Comparison of ENCODE assay signal across 25 cellular contexts in the genomic region with DNA sequence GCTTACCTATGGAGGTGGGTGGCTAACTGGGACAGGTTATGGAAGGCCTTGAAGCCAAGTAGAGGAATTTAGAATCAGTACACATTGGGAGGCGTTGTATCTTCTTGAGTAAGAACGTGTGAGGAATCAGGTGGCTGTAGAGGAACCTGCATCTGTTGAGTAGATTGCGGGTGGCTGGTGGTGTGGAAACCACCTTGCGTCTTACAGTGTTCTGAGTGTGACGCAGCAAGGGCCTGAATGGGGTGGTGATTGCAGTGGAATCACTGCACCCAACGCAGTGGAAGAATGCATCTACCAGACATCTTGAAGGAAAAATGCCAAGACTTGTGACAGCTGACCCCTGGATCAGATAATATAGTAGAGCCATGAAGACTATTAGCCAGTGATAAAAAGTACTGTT.
DNase-seq lines count a peak whose midpoint lies in the region; ATAC-seq, FAIRE-seq and TF ChIP-seq lines count a peak whose summit lies in the region.
"Had no signal": no experiment of that assay in that cellular context is flagged by ENCODE, and none has a peak within 500 bp of the region (broad histone marks: within the 10 kb centered on the region; RNA-seq: fewer than 3 reads in every experiment).

No MANE protein-coding gene starts in this region.

- H3K27me3 Mint-ChIP-seq in CD8-positive, alpha-beta memory T cell: no peaks in the 10 kb centered on the region
- no peaks in the 10 kb centered on the region for H3K27me3 Mint-ChIP-seq in Caco-2 (ENCODE audit: insufficient read depth, unreplicated experiment)

- peak; percentile 79 for FAIRE-seq in bronchial epithelial cell (lab: Jason Lieb, UNC)
- FAIRE-seq: kidney had no signal

- peak in 3 of 5 donors; percentile 20 to 53 (median 44) for DNase-seq in CD8-positive, alpha-beta memory T cell
- DNase-seq in bronchial epithelial cell (ENCODE audit: low read depth) (no peak), prostate gland (ENCODE audit: low spot score) (no peak), Caco-2 (no peak), AG20443 (ENCODE audit: low spot score) (no peak)
- DNase-seq: activated CD4-positive, alpha-beta T cell treated with anti-CD3 and anti-CD28 coated beads for 1 hour; activated naive CD4-positive, alpha-beta T cell treated with Interleukin-2 at 50 U/mL for 16 hours; COR-L47; cortex of kidney; GM23248; hypothalamus; Karpas-422; kidney; mammary epithelial cell; NCI-H1092 treated with DMSO at 0.1 percent for 48 hours; NCI-H2081; posterior cingulate gyrus; stimulated activated CD4-positive, alpha-beta T cell treated with anti-CD3 and anti-CD28 coated beads, Interleukin-4, amount 100 ng/mL, for 1 hour; T-helper 9 cell had no signal

- peak overlapping the region in 6 of 7 donors; percentile 4 to 64 (median 44) for H3K4me3 Mint-ChIP-seq in CD8-positive, alpha-beta memory T cell
- no peak overlapping the region for H3K4me3 Mint-ChIP-seq in Caco-2 (ENCODE audit: unreplicated experiment)
- H3K4me3 Mint-ChIP-seq: nephron had no signal

- H3K4me1 ChIP-seq in CD8-positive, alpha-beta memory T cell (ENCODE audit: insufficient read depth, low read length): peaks cover 47% of the 10 kb centered on the region
- H3K4me1 ChIP-seq in prostate gland (replicated peaks): peaks cover 26% of the 10 kb centered on the region
- H3K4me1 ChIP-seq in Caco-2: no peaks in the 10 kb centered on the region; the same call in 1 of the 2 replicates

- ATAC-seq in HG02938 (IDR thresholded peaks at IDR 0.05; ENCODE audit: unreplicated experiment) (no peak), HG02852 (IDR thresholded peaks at IDR 0.05; ENCODE audit: unreplicated experiment) (no peak)

- no peak overlapping the region for H3K4me3 ChIP-seq in CD8-positive, alpha-beta memory T cell (ENCODE audit: low read length)
- no peak overlapping the region for H3K4me3 ChIP-seq in bronchial epithelial cell (ENCODE audit: low read depth, low read length)
- H3K4me3 ChIP-seq in prostate gland: no peak overlapping the region
- no peak overlapping the region for H3K4me3 ChIP-seq in Caco-2 (ENCODE audit: low read depth, low read length)
- H3K4me3 ChIP-seq: GM23248, SK-N-MC, skin epidermis had no signal

- CTCF ChIA-PET in CD8-positive, alpha-beta memory T cell (lab: Charles Lee): interaction anchor here (0.9 to 3.9 kb wide), 3 partner anchors 9 to 150 kb away, joined by 3 to 42 read pairs (median 11); partner anchors contain the start of gene ZBTB16
- CTCF ChIA-PET in Caco-2 (lab: Charles Lee): interaction anchor here (1.4 kb wide), 1 partner anchor 76 kb away, joined by 3 read pairs; no protein-coding TSS in a partner anchor

- BruUV-seq in Caco-2 (replicated peaks; lab: Mats Ljungman, UMichigan): no TSS peak

- peaks cover 0 to 3% (median 0%) of the 10 kb centered on the region in 5 donors for H3K9me3 Mint-ChIP-seq in CD8-positive, alpha-beta memory T cell
- H3K9me3 Mint-ChIP-seq in Caco-2 (ENCODE audit: unreplicated experiment): peaks cover 2% of the 10 kb centered on the region

- 93% methylated on average over 6 of the region's 6 CpGs for WGBS in prostate gland

- intact Hi-C loops in prostate gland (cut with DNase I): no loop called here
- intact Hi-C loops in Caco-2 (cut with micrococcal nuclease; ENCODE audit: unreplicated experiment): no loop called here

- H3K36me3 Mint-ChIP-seq in CD8-positive, alpha-beta memory T cell: peaks cover 0 to 7% (median 1%) of the 10 kb centered on the region in 3 donors
- H3K36me3 Mint-ChIP-seq in Caco-2 (ENCODE audit: insufficient read depth, unreplicated experiment): no peaks in the 10 kb centered on the region

- POLR2A ChIA-PET in CD8-positive, alpha-beta memory T cell (lab: Charles Lee): interaction anchor here (3.3 kb wide), 1 partner anchor 18 kb away, joined by 16 read pairs; no protein-coding TSS in a partner anchor
- POLR2A ChIA-PET in Caco-2 (lab: Charles Lee): no interaction called here

- peak overlapping the region; percentile 29; the same call in 1 of the 2 replicates for H3K27ac ChIP-seq in 22Rv1
- no peak overlapping the region for H3K27ac ChIP-seq in CD8-positive, alpha-beta memory T cell (ENCODE audit: low read depth, low read length)
- peak overlapping the region; percentile 99 for H3K27ac ChIP-seq in prostate gland
- H3K27ac ChIP-seq: GM23248, SK-N-MC, skin epidermis had no signal

- peaks cover 77 to 82% (median 81%) of the 10 kb centered on the region in 3 donors for H3K4me1 Mint-ChIP-seq in CD8-positive, alpha-beta memory T cell
- peaks cover 4% of the 10 kb centered on the region for H3K4me1 Mint-ChIP-seq in Caco-2 (ENCODE audit: low read depth, unreplicated experiment)

- no peaks in the 10 kb centered on the region for H3K36me3 ChIP-seq in CD8-positive, alpha-beta memory T cell (ENCODE audit: insufficient read depth, low read length)
- H3K36me3 ChIP-seq in bronchial epithelial cell (ENCODE audit: control insufficient read depth, insufficient read depth, low read length) (no peaks in the 10 kb centered on the region), prostate gland (peaks cover 0 to 9% of the 10 kb centered on the region in 2 donors), Caco-2 (ENCODE audit: control insufficient read depth, insufficient read depth, low read length) (no peaks in the 10 kb centered on the region)

- TF ChIP-seq POLR2A in prostate gland (IDR thresholded peaks at IDR 0.05): no peak

- H3K27ac Mint-ChIP-seq in CD8-positive, alpha-beta memory T cell: peak overlapping the region; percentile 3 to 97 (median 94)
- H3K27ac Mint-ChIP-seq in Caco-2 (ENCODE audit: unreplicated experiment): no peak overlapping the region
- H3K27ac Mint-ChIP-seq: nephron had no signal

- no peaks in the 10 kb centered on the region for H3K27me3 ChIP-seq in CD8-positive, alpha-beta memory T cell (ENCODE audit: insufficient read depth, low read length, poor library complexity, severe bottlenecking)
- H3K27me3 ChIP-seq in bronchial epithelial cell (ENCODE audit: control insufficient read depth, insufficient read depth, low read length): peaks cover under 1% of the 10 kb centered on the region
- no peaks in the 10 kb centered on the region for H3K27me3 ChIP-seq in prostate gland (replicated peaks; ENCODE audit: insufficient read depth)
- H3K27me3 ChIP-seq in Caco-2 (replicated peaks; ENCODE audit: control insufficient read depth, insufficient read depth, low read length): no peaks in the 10 kb centered on the region

- TF ChIP-seq CTCF in 22Rv1 (IDR thresholded peaks at IDR 0.05): no peak
- no peak for TF ChIP-seq CTCF in bronchial epithelial cell (IDR thresholded peaks at IDR 0.05; ENCODE audit: insufficient read depth, low read length, severe bottlenecking)
- no peak for TF ChIP-seq CTCF in prostate gland (IDR thresholded peaks at IDR 0.05)
- no peak for TF ChIP-seq CTCF in Caco-2 (IDR thresholded peaks at IDR 0.05; ENCODE audit: insufficient read depth in 1 of 2, low read depth in 1 of 2, low read length in 1 of 2, severe bottlenecking in 1 of 2, unreplicated experiment in 1 of 2)

- H3K9me3 ChIP-seq in CD8-positive, alpha-beta memory T cell (ENCODE audit: low read length): no peaks in the 10 kb centered on the region
- no peaks in the 10 kb centered on the region for H3K9me3 ChIP-seq in prostate gland
- H3K9me3 ChIP-seq in Caco-2: no peaks in the 10 kb centered on the region; the same call in 1 of the 2 replicates

Comparison
In these comparisons a context has a peak if more than half of its experiments do, and no peak if none do; other contexts are left out.
1. DNase-seq: peak in CD8-positive, alpha-beta memory T cell (3 of 5); none in bronchial epithelial cell (single experiment), prostate gland (single experiment), Caco-2 (0 of 2) and AG20443 (single experiment).